In the genomic region with DNA sequence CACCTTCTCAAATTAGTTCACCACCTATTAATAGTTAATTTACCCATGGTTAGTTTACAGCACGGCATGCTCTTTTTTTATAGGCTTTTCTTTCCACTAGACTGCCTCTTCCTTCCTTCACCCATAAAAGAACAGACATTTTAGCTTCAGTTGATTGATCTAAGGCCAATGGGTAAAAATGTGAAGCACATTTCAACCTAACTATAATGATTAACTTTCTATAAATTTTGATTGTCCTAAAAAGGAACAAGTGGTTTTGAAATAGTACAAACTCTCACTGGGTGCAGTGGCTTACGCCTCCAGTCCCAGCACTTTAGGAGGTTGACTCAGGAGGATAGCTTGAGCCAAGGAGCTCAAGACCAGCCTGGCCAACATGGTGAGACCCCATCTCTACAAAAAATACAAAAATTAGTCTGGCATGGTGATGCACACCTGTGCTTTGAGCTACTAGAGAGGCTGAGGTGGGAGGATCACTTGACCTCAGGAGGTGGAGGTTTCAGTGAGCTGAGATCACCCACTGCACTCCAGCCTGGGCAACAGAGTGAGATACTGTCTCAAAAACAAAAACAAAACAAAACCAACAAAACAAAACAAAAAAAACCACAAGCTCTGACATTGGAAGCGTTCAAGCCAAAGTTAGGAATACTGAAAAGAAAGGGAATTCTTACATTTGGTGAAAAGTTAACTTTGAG, we compare ENCODE assay signal across 22 cellular contexts.
"Had no signal": no experiment of that assay in that cellular context is flagged by ENCODE, and none has a peak within 500 bp of the region (broad histone marks: within the 10 kb centered on the region; RNA-seq: fewer than 3 reads in every experiment).

No MANE protein-coding gene starts in this region.

- H3K27me3 Mint-ChIP-seq: activated CD4-positive, alpha-beta memory T cell treated with anti-CD3 and anti-CD28 coated beads, Interleukin-2, amount 10 ng/mL, durations not matched to agents 7 days and 5 days; activated CD8-positive, alpha-beta memory T cell treated with anti-CD3 and anti-CD28 coated beads, Interleukin-2, amount 10 ng/mL, durations not matched to agents 7 days and 5 days; activated naive CD8-positive, alpha-beta T cell treated with anti-CD3 and anti-CD28 coated beads for 36 hours; activated T-helper 17 cell treated with anti-CD3 and anti-CD28 coated beads, Interleukin-2, amount 50 U/mL, for 72 hours had no signal

- H3K9me3 ChIP-seq: body of pancreas had no signal

- H3K4me3 Mint-ChIP-seq: activated CD4-positive, alpha-beta memory T cell treated with anti-CD3 and anti-CD28 coated beads, Interleukin-2, amount 10 ng/mL, durations not matched to agents 7 days and 5 days; activated CD8-positive, alpha-beta memory T cell treated with anti-CD3 and anti-CD28 coated beads, Interleukin-2, amount 10 ng/mL, durations not matched to agents 7 days and 5 days; activated naive CD8-positive, alpha-beta T cell treated with anti-CD3 and anti-CD28 coated beads for 36 hours; activated T-helper 17 cell treated with anti-CD3 and anti-CD28 coated beads, Interleukin-2, amount 50 U/mL, for 72 hours; nephron progenitor cell had no signal

- H3K27me3 ChIP-seq: body of pancreas, foreskin keratinocyte had no signal

- H3K27ac Mint-ChIP-seq: activated CD4-positive, alpha-beta memory T cell treated with anti-CD3 and anti-CD28 coated beads, Interleukin-2, amount 10 ng/mL, durations not matched to agents 7 days and 5 days; activated CD8-positive, alpha-beta memory T cell treated with anti-CD3 and anti-CD28 coated beads, Interleukin-2, amount 10 ng/mL, durations not matched to agents 7 days and 5 days; activated naive CD8-positive, alpha-beta T cell treated with anti-CD3 and anti-CD28 coated beads for 36 hours; activated T-helper 17 cell treated with anti-CD3 and anti-CD28 coated beads, Interleukin-2, amount 50 U/mL, for 72 hours; nephron progenitor cell had no signal

- H3K9me3 Mint-ChIP-seq: activated CD4-positive, alpha-beta memory T cell treated with anti-CD3 and anti-CD28 coated beads, Interleukin-2, amount 10 ng/mL, durations not matched to agents 7 days and 5 days; activated naive CD8-positive, alpha-beta T cell treated with anti-CD3 and anti-CD28 coated beads for 36 hours; activated T-helper 17 cell treated with anti-CD3 and anti-CD28 coated beads, Interleukin-2, amount 50 U/mL, for 72 hours had no signal

- ATAC-seq: activated CD8-positive, alpha-beta memory T cell treated with anti-CD3 and anti-CD28 coated beads, Interleukin-2, amount 10 ng/mL, durations not matched to agents 7 days and 5 days; activated T-helper 17 cell treated with anti-CD3 and anti-CD28 coated beads, Interleukin-2, amount 50 U/mL, for 72 hours; body of pancreas; foreskin keratinocyte had no signal

- DNase-seq: activated CD4-positive, alpha-beta memory T cell treated with anti-CD3 and anti-CD28 coated beads, Interleukin-2, amount 10 ng/mL, durations not matched to agents 7 days and 5 days; activated CD4-positive, alpha-beta T cell treated with anti-CD3 and anti-CD28 coated beads for 48 hours; activated CD4-positive, CD25-positive, alpha-beta regulatory T cell; activated CD8-positive, alpha-beta memory T cell treated with anti-CD3 and anti-CD28 coated beads, Interleukin-2, amount 10 ng/mL, durations not matched to agents 7 days and 5 days; activated naive CD4-positive, alpha-beta T cell; activated naive CD8-positive, alpha-beta T cell treated with anti-CD3 and anti-CD28 coated beads for 36 hours; activated T-cell treated with anti-CD3 and anti-CD28 coated beads, Interleukin-2, amount 50 U/mL, for 1 hour; amniotic stem cell; body of pancreas; foreskin keratinocyte; hypothalamus; islet precursor cell; nephron progenitor cell; nucleus accumbens; retina; stimulated activated CD4-positive, alpha-beta T cell treated with anti-CD3 and anti-CD28 coated beads, Interleukin-12 subunit alpha, Interleukin-12 subunit beta, amount 100 ng/mL, for 4 hours; stimulated activated CD4-positive, alpha-beta T cell treated with anti-CD3 and anti-CD28 coated beads, Interleukin-1b, Interleukin-23, amount 100 ng/mL, for 48 hours; stimulated activated CD8-positive, alpha-beta memory T cell treated with anti-CD3 and anti-CD28 coated beads, Interleukin-4, amount 100 ng/mL, for 48 hours; stimulated activated naive CD4-positive, alpha-beta T cell; T-helper 9 cell had no signal

- H3K36me3 Mint-ChIP-seq: activated CD8-positive, alpha-beta memory T cell treated with anti-CD3 and anti-CD28 coated beads, Interleukin-2, amount 10 ng/mL, durations not matched to agents 7 days and 5 days; activated naive CD8-positive, alpha-beta T cell treated with anti-CD3 and anti-CD28 coated beads for 36 hours had no signal

- H3K27ac ChIP-seq: body of pancreas, epithelial cell of prostate, foreskin keratinocyte had no signal

- H3K4me1 ChIP-seq: body of pancreas, foreskin keratinocyte had no signal

- H3K4me3 ChIP-seq: body of pancreas had no signal

- H3K4me1 Mint-ChIP-seq: activated CD4-positive, alpha-beta memory T cell treated with anti-CD3 and anti-CD28 coated beads, Interleukin-2, amount 10 ng/mL, durations not matched to agents 7 days and 5 days; activated CD8-positive, alpha-beta memory T cell treated with anti-CD3 and anti-CD28 coated beads, Interleukin-2, amount 10 ng/mL, durations not matched to agents 7 days and 5 days; activated naive CD8-positive, alpha-beta T cell treated with anti-CD3 and anti-CD28 coated beads for 36 hours; activated T-helper 17 cell treated with anti-CD3 and anti-CD28 coated beads, Interleukin-2, amount 50 U/mL, for 72 hours; nephron progenitor cell had no signal
